In genomic region chr11:66744485-66745355, GRCh38 we compare ENCODE assay signal across 8 cellular contexts. TPM values are rescaled to one million over a fixed set of nuclear protein-coding genes. Genes with fewer than 3 reads are reported as not detected.
DNase-seq lines count a peak whose midpoint lies in the region; ATAC-seq and TF ChIP-seq lines count a peak whose summit lies in the region.

No MANE protein-coding gene starts in this region.

- H3K9ac ChIP-seq in DND-41 (ENCODE audit: low read depth, low read length) = peak overlapping the region; percentile 99

- H3K4me1 Mint-ChIP-seq in nephron = peaks cover 6% of the 10 kb centered on the region
- H3K4me1 Mint-ChIP-seq in stimulated activated naive CD8-positive, alpha-beta T cell treated with anti-CD3 and anti-CD28 coated beads, Interleukin-15, Interleukin-2, amounts not matched to agents 100 ng/mL and 50 ng/mL, for 24 hours (ENCODE audit: low read depth) = peaks cover 15% of the 10 kb centered on the region

- H3K36me3 Mint-ChIP-seq in nephron (ENCODE audit: low read depth) = no peaks in the 10 kb centered on the region
- no peaks in the 10 kb centered on the region for H3K36me3 Mint-ChIP-seq in stimulated activated naive CD8-positive, alpha-beta T cell treated with anti-CD3 and anti-CD28 coated beads, Interleukin-15, Interleukin-2, amounts not matched to agents 100 ng/mL and 50 ng/mL, for 24 hours (ENCODE audit: low read depth)

- TF ChIP-seq CTCF in DND-41 (IDR thresholded peaks at IDR 0.05; ENCODE audit: borderline replicate concordance, extremely low read depth, low read length, poor library complexity, severe bottlenecking) (no peak), fibroblast of pulmonary artery (IDR thresholded peaks at IDR 0.05; ENCODE audit: low read length, missing control alignments) (no peak), nephron (IDR thresholded peaks at IDR 0.05; ENCODE audit: unreplicated experiment in 3 of 3) (no peak)

- ATAC-seq in DND-41 (ENCODE audit: insufficient read depth, low read depth) (peak; percentile 87), GM21825 (IDR thresholded peaks at IDR 0.05; ENCODE audit: unreplicated experiment) (peak; percentile 83)

- DNase-seq in DND-41 (peak; percentile 91), LHCN-M2 (ENCODE audit: low read depth) (peak; percentile 55), RPMI8226 (peak; percentile 97), fibroblast of pulmonary artery (ENCODE audit: low read depth) (peak; percentile 63)
- peak; percentile 84 for DNase-seq in activated T-helper 9 cell treated with anti-CD3 and anti-CD28 coated beads, Interleukin-2, amount 50 U/mL, for 16 hours (ENCODE audit: low read depth)

- H3K27me3 ChIP-seq in DND-41 (ENCODE audit: insufficient read depth, low read length, poor library complexity) = no peaks in the 10 kb centered on the region

- H3K36me3 ChIP-seq in DND-41 (ENCODE audit: insufficient read depth, low read length) = no peaks in the 10 kb centered on the region

- H2AFZ ChIP-seq in DND-41 (ENCODE audit: low read depth, low read length) = peak overlapping the region; percentile 99

- H3K4me3 Mint-ChIP-seq in nephron = peak overlapping the region; percentile 93 to 99 (median 98)
- peak overlapping the region; percentile 90 for H3K4me3 Mint-ChIP-seq in stimulated activated naive CD8-positive, alpha-beta T cell treated with anti-CD3 and anti-CD28 coated beads, Interleukin-15, Interleukin-2, amounts not matched to agents 100 ng/mL and 50 ng/mL, for 24 hours

- no peaks in the 10 kb centered on the region for H3K9me3 Mint-ChIP-seq in nephron
- H3K9me3 Mint-ChIP-seq in stimulated activated naive CD8-positive, alpha-beta T cell treated with anti-CD3 and anti-CD28 coated beads, Interleukin-15, Interleukin-2, amounts not matched to agents 100 ng/mL and 50 ng/mL, for 24 hours = peaks cover 8% of the 10 kb centered on the region

- peak overlapping the region; percentile 94 for H3K27ac ChIP-seq in DND-41 (ENCODE audit: low read length)

- H3K4me2 ChIP-seq in DND-41 (ENCODE audit: insufficient read depth, low read length) = peak overlapping the region; percentile 94

- H3K4me1 ChIP-seq in DND-41 (ENCODE audit: insufficient read depth, low read length) = peaks cover 23% of the 10 kb centered on the region

- H3K27me3 Mint-ChIP-seq in nephron (ENCODE audit: low read depth) = peaks cover 4% of the 10 kb centered on the region
- no peaks in the 10 kb centered on the region for H3K27me3 Mint-ChIP-seq in stimulated activated naive CD8-positive, alpha-beta T cell treated with anti-CD3 and anti-CD28 coated beads, Interleukin-15, Interleukin-2, amounts not matched to agents 100 ng/mL and 50 ng/mL, for 24 hours

- H3K79me2 ChIP-seq in DND-41 (ENCODE audit: insufficient read depth, low read length) = peaks cover 15% of the 10 kb centered on the region

- H3K9me3 ChIP-seq in DND-41 (ENCODE audit: insufficient read depth, low read length, severe bottlenecking) = no peaks in the 10 kb centered on the region

- H3K27ac Mint-ChIP-seq in nephron = peak overlapping the region in 2 of 3 experiments; percentile 45 to 72
- H3K27ac Mint-ChIP-seq in stimulated activated naive CD8-positive, alpha-beta T cell treated with anti-CD3 and anti-CD28 coated beads, Interleukin-15, Interleukin-2, amounts not matched to agents 100 ng/mL and 50 ng/mL, for 24 hours = peak overlapping the region; percentile 58

- H3K4me3 ChIP-seq in DND-41 (ENCODE audit: low read depth in 1 of 2, low read length in 2 of 2) (peak overlapping the region; percentile 94 to 98), fibroblast of pulmonary artery (replicated peaks; ENCODE audit: low read depth, low read length) (peak overlapping the region; percentile 83)

- no peaks in the 10 kb centered on the region for H4K20me1 ChIP-seq in DND-41 (ENCODE audit: insufficient read depth, low read length)

RNA-seq across cellular contexts. Expression of gene SPTBN2, which starts 15.7 kb away (rescaled TPM):
- 0.06 and 0.57 TPM in 2 replicates for total RNA-seq in LHCN-M2 (2014; rRNA removed)
- polyA plus RNA-seq in LHCN-M2 (2012) = 0.38 TPM

Comparison
In these comparisons a context has a peak if more than half of its experiments do, and no peak if none do; other contexts are left out.
1. Peak in every context shown above with its lines: DNase-seq, ATAC-seq, H3K4me3 ChIP-seq and H3K27ac ChIP-seq.